1 cellular context compared by ENCODE assay signal in the genomic region with DNA sequence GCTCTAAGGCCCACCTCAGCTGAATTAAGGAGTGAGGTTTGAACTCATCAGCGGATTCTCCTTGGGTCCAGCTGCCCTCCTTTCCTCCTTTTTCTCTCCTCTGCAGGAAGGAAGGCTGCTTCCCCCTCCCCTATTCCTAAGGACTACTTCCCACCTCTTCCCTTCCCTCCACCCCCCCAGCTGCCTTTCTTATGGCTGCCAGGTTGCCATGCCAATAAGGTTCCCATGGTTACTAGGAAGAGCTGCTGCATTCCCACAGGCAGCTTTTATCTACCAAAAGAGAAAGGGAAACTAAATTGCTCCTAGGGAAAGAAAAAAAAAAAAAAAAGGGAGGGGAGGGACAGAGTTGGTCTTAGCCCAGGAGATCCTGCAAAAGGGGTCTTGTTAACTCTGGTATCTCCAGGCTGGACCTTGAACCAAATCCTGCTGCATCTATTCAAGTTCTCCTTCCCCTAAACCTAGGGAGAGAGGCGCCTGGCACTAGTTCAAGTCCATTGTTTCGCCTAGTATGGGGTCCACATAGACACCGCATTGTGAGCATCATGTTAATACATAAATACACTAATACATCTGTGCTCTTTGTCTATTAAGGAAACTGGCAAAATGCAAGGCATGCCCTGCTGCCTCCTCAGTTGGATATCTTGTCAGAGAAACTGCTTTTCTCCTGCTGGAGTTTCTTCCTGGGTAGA.
TF ChIP-seq lines count a peak whose summit lies in the region.

No MANE protein-coding gene starts in this region.

TF ChIP-seq in GM23338, 12 proteins besides CTCF, POLR2A, EP300 and RAD21 (continued from another document):
- TF ChIP-seq, protein P1, sequence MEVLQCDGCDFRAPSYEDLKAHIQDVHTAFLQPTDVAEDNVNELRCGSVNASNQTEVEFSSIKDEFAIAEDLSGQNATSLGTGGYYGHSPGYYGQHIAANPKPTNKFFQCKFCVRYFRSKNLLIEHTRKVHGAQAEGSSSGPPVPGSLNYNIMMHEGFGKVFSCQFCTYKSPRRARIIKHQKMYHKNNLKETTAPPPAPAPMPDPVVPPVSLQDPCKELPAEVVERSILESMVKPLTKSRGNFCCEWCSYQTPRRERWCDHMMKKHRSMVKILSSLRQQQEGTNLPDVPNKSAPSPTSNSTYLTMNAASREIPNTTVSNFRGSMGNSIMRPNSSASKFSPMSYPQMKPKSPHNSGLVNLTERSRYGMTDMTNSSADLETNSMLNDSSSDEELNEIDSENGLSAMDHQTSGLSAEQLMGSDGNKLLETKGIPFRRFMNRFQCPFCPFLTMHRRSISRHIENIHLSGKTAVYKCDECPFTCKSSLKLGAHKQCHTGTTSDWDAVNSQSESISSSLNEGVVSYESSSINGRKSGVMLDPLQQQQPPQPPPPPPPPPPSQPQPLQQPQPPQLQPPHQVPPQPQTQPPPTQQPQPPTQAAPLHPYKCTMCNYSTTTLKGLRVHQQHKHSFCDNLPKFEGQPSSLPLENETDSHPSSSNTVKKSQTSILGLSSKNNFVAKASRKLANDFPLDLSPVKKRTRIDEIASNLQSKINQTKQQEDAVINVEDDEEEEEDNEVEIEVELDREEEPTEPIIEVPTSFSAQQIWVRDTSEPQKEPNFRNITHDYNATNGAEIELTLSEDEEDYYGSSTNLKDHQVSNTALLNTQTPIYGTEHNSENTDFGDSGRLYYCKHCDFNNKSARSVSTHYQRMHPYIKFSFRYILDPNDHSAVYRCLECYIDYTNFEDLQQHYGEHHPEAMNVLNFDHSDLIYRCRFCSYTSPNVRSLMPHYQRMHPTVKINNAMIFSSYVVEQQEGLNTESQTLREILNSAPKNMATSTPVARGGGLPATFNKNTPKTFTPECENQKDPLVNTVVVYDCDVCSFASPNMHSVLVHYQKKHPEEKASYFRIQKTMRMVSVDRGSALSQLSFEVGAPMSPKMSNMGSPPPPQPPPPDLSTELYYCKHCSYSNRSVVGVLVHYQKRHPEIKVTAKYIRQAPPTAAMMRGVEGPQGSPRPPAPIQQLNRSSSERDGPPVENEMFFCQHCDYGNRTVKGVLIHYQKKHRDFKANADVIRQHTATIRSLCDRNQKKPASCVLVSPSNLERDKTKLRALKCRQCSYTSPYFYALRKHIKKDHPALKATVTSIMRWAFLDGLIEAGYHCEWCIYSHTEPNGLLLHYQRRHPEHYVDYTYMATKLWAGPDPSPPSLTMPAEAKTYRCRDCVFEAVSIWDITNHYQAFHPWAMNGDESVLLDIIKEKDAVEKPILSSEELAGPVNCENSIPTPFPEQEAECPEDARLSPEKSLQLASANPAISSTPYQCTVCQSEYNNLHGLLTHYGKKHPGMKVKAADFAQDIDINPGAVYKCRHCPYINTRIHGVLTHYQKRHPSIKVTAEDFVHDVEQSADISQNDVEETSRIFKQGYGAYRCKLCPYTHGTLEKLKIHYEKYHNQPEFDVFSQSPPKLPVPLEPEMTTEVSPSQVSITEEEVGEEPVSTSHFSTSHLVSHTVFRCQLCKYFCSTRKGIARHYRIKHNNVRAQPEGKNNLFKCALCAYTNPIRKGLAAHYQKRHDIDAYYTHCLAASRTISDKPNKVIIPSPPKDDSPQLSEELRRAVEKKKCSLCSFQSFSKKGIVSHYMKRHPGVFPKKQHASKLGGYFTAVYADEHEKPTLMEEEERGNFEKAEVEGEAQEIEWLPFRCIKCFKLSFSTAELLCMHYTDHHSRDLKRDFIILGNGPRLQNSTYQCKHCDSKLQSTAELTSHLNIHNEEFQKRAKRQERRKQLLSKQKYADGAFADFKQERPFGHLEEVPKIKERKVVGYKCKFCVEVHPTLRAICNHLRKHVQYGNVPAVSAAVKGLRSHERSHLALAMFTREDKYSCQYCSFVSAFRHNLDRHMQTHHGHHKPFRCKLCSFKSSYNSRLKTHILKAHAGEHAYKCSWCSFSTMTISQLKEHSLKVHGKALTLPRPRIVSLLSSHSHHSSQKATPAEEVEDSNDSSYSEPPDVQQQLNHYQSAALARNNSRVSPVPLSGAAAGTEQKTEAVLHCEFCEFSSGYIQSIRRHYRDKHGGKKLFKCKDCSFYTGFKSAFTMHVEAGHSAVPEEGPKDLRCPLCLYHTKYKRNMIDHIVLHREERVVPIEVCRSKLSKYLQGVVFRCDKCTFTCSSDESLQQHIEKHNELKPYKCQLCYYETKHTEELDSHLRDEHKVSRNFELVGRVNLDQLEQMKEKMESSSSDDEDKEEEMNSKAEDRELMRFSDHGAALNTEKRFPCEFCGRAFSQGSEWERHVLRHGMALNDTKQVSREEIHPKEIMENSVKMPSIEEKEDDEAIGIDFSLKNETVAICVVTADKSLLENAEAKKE (CRISPR knock-in tag; IDR thresholded peaks at IDR 0.05), result no peak
